Comparison of ENCODE assay signal across 9 cellular contexts in genomic region chr6:33822575-33823395, GRCh38. TPM values are rescaled to one million over a fixed set of nuclear protein-coding genes. Genes with fewer than 3 reads are reported as not detected.
A peak's percentile ranks its signal among the peaks of the same experiment; 100 is the strongest.
DNase-seq lines count a peak whose midpoint lies in the region; ATAC-seq and TF ChIP-seq lines count a peak whose summit lies in the region.
"Had no signal": no experiment of that assay in that cellular context is flagged by ENCODE, and none has a peak within 500 bp of the region (broad histone marks: within the 10 kb centered on the region; RNA-seq: fewer than 3 reads in every experiment).

No MANE protein-coding gene starts in this region.

- no peaks in the 10 kb centered on the region for H3K9me3 Mint-ChIP-seq in effector memory CD8-positive, alpha-beta T cell

- no peak overlapping the region for H3K4me3 Mint-ChIP-seq in effector memory CD8-positive, alpha-beta T cell

- H3K9me3 ChIP-seq in RWPE2 (ENCODE audit: severe bottlenecking) = no peaks in the 10 kb centered on the region

- H3K4me3 ChIP-seq in Jurkat, Clone E6-1 (ENCODE audit: low read length) = no peak overlapping the region
- no peak overlapping the region for H3K4me3 ChIP-seq in RWPE2 (ENCODE audit: severe bottlenecking)

- no peak for TF ChIP-seq CTCF in RWPE2 (IDR thresholded peaks at IDR 0.05; ENCODE audit: poor library complexity, severe bottlenecking)

- DNase-seq in DMS 273 treated with DMSO at 0.1 percent for 48 hours (lab: John Stamatoyannopoulos, UW) = peak; percentile 63
- DNase-seq in Jurkat, Clone E6-1 (ENCODE audit: low read depth, low spot score) = peak; percentile 31
- peak; percentile 9 for DNase-seq in RWPE2 (ENCODE audit: low spot score)
- peak; percentile 92 for DNase-seq in iPS-NIHi7 (ENCODE audit: extremely low spot score)
- no peak for DNase-seq in effector memory CD8-positive, alpha-beta T cell
- DNase-seq in left lobe of liver (ENCODE audit: low spot score) = no peak
- DNase-seq: activated CD4-positive, alpha-beta T cell treated with anti-CD3 and anti-CD28 coated beads, Interleukin-2, amount 50 U/mL, for 1 hour had no signal

- no peaks in the 10 kb centered on the region for H3K36me3 Mint-ChIP-seq in effector memory CD8-positive, alpha-beta T cell (ENCODE audit: insufficient read depth)

- peaks cover 0 to 5% of the 10 kb centered on the region in 2 donors for H3K4me1 Mint-ChIP-seq in effector memory CD8-positive, alpha-beta T cell (ENCODE audit: low read depth in 2 of 2)

- no peaks in the 10 kb centered on the region for H3K36me3 ChIP-seq in RWPE2 (ENCODE audit: low read depth)

- peak; percentile 61; the same call in 1 of the 3 replicates for ATAC-seq in RWPE2 (ENCODE audit: low read depth)
- ATAC-seq in GM18909 (IDR thresholded peaks at IDR 0.05; ENCODE audit: poor library complexity, unreplicated experiment) = no peak
- ATAC-seq in effector memory CD8-positive, alpha-beta T cell (replicated peaks) = no peak
- no peak for ATAC-seq in left lobe of liver
- ATAC-seq in HG03565 (IDR thresholded peaks at IDR 0.05; ENCODE audit: unreplicated experiment) = no peak

- no peak overlapping the region for H3K27ac Mint-ChIP-seq in effector memory CD8-positive, alpha-beta T cell

- no peaks in the 10 kb centered on the region for H3K4me1 ChIP-seq in RWPE2 (ENCODE audit: insufficient read depth, poor library complexity, severe bottlenecking)

- no peak overlapping the region for H3K27ac ChIP-seq in RWPE2 (ENCODE audit: poor library complexity, severe bottlenecking)

- H3K27me3 Mint-ChIP-seq in effector memory CD8-positive, alpha-beta T cell = peaks cover 2 to 39% of the 10 kb centered on the region in 2 donors

- H3K27me3 ChIP-seq in RWPE2 (ENCODE audit: insufficient read depth, poor library complexity, severe bottlenecking) = no peaks in the 10 kb centered on the region

RNA-seq across cellular contexts. Expression of gene MLN, which starts 19.0 kb away (rescaled TPM):
- not detected for polyA plus RNA-seq in Jurkat, Clone E6-1 (2012; ENCODE audit: insufficient read depth, insufficient read length)
- total RNA-seq in left lobe of liver = not detected

RNA-seq across cellular contexts. Expression of gene LEMD2, which starts 33.9 kb away (rescaled TPM):
- polyA plus RNA-seq in Jurkat, Clone E6-1 (2012; ENCODE audit: insufficient read depth, insufficient read length) = 62.0 TPM
- 20.2 TPM for total RNA-seq in left lobe of liver

Comparison
In these comparisons a context has a peak if more than half of its experiments do, and no peak if none do; other contexts are left out.
1. DNase-seq: peak in DMS 273 treated with DMSO at 0.1 percent for 48 hours (single experiment), Jurkat, Clone E6-1 (single experiment), RWPE2 (single experiment) and iPS-NIHi7 (single experiment); none in effector memory CD8-positive, alpha-beta T cell (0 of 3) and left lobe of liver (single experiment).